ENCODE assay signal across 8 cellular contexts in the genomic region with DNA sequence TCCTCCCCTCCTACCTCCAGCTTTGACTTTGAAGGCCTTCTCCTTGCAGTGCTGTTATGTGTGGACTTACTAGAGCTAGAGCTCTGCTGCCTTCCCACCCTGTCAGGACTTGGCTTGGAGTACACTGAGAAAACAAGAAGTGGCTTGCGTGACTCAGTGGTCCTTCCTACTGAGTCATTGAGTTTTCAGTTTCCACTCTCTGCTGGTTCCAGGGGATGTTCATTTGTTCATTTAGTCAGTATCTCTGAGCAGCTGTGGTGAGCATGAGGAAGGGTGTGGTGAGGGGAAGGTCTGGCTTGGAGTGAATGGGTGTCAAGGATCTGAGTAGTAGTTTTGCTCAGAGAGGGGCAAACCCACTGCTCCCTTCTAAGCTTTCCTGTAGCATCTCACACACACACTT. TPM values are rescaled to one million over a fixed set of nuclear protein-coding genes. Genes with fewer than 3 reads are reported as not detected.
DNase-seq lines count a peak whose midpoint lies in the region; ATAC-seq, FAIRE-seq and TF ChIP-seq lines count a peak whose summit lies in the region.

No MANE protein-coding gene starts in this region.

- H3K4me3 ChIP-seq in pancreas: no peak overlapping the region
- no peak overlapping the region for H3K4me3 ChIP-seq in CD8-positive, alpha-beta memory T cell (ENCODE audit: low read length)

- H3K36me3 ChIP-seq in pancreas: no peaks in the 10 kb centered on the region
- no peaks in the 10 kb centered on the region for H3K36me3 ChIP-seq in CD8-positive, alpha-beta memory T cell (ENCODE audit: insufficient read depth, low read length)

- H3K9me3 Mint-ChIP-seq in CD4-positive, alpha-beta T cell: peaks cover 4% of the 10 kb centered on the region
- peaks cover 2% of the 10 kb centered on the region for H3K9me3 Mint-ChIP-seq in memory B cell
- peaks cover 0 to 6% (median 1%) of the 10 kb centered on the region in 5 donors for H3K9me3 Mint-ChIP-seq in CD8-positive, alpha-beta memory T cell

- peak overlapping the region; percentile 75 for H3K27ac Mint-ChIP-seq in CD4-positive, alpha-beta T cell
- H3K27ac Mint-ChIP-seq in memory B cell: no peak overlapping the region
- peak overlapping the region in 3 of 8 donors; percentile 53 to 84 (median 82) for H3K27ac Mint-ChIP-seq in CD8-positive, alpha-beta memory T cell

- no peak for FAIRE-seq in pancreas (lab: Jason Lieb, UNC)

- no peaks in the 10 kb centered on the region for H3K36me3 Mint-ChIP-seq in CD4-positive, alpha-beta T cell (ENCODE audit: low read depth)
- H3K36me3 Mint-ChIP-seq in memory B cell: no peaks in the 10 kb centered on the region
- H3K36me3 Mint-ChIP-seq in CD8-positive, alpha-beta memory T cell: peaks cover 0 to 9% (median 5%) of the 10 kb centered on the region in 3 donors

- peaks cover 11% of the 10 kb centered on the region for H3K4me1 Mint-ChIP-seq in CD4-positive, alpha-beta T cell (ENCODE audit: low read depth)
- peaks cover 4% of the 10 kb centered on the region for H3K4me1 Mint-ChIP-seq in memory B cell
- H3K4me1 Mint-ChIP-seq in CD8-positive, alpha-beta memory T cell: peaks cover 7 to 10% (median 9%) of the 10 kb centered on the region in 3 donors

- WGBS in pancreas, 2 donors: 87 to 91% methylated on average over 1 of the region's 1 CpG

- CTCF ChIA-PET in CD4-positive, alpha-beta T cell (lab: Charles Lee): interaction anchor here (1.0 to 3.3 kb wide), 4 partner anchors 11 to 77 kb away, joined by 3 to 18 read pairs (median 3); no protein-coding TSS in a partner anchor
- CTCF ChIA-PET in CD8-positive, alpha-beta memory T cell (lab: Charles Lee): interaction anchor here (0.7 to 1.5 kb wide), 3 partner anchors 24 to 38 kb away, joined by 3 read pairs; no protein-coding TSS in a partner anchor

- no peaks in the 10 kb centered on the region for H3K9me3 ChIP-seq in CD4-positive, alpha-beta T cell (ENCODE audit: control insufficient read depth, low read length)
- H3K9me3 ChIP-seq in pancreas: no peaks in the 10 kb centered on the region
- H3K9me3 ChIP-seq in CD8-positive, alpha-beta memory T cell (ENCODE audit: low read length): no peaks in the 10 kb centered on the region

- POLR2A ChIA-PET in CD4-positive, alpha-beta T cell (lab: Charles Lee): interaction anchor here (0.6 to 1.5 kb wide), 4 partner anchors 16 to 130 kb away, joined by 3 to 5 read pairs (median 3); no protein-coding TSS in a partner anchor
- POLR2A ChIA-PET in CD8-positive, alpha-beta memory T cell (lab: Charles Lee): no interaction called here

- no peaks in the 10 kb centered on the region for H3K4me1 ChIP-seq in pancreas
- peaks cover 4% of the 10 kb centered on the region for H3K4me1 ChIP-seq in CD8-positive, alpha-beta memory T cell (ENCODE audit: insufficient read depth, low read length)

- H3K27ac ChIP-seq in CD4-positive, alpha-beta T cell (ENCODE audit: low read depth, low read length): no peak overlapping the region
- H3K27ac ChIP-seq in pancreas: no peak overlapping the region
- H3K27ac ChIP-seq in CD8-positive, alpha-beta memory T cell (ENCODE audit: low read depth, low read length): no peak overlapping the region

- intact Hi-C loops in CD4-positive, alpha-beta T cell (cut with DNase I, micrococcal nuclease): loop anchor here in 1 of 2 experiments (5.0 kb wide), 1 partner anchor 35 kb away; no protein-coding TSS in a partner anchor
- intact Hi-C loops in pancreas (cut with DNase I): no loop called here

- no peak for TF ChIP-seq CTCF in CD4-positive, alpha-beta T cell (IDR thresholded peaks at IDR 0.05)
- no peak for TF ChIP-seq CTCF in pancreas (IDR thresholded peaks at IDR 0.05)

- peak in 6 of 10 experiments; percentile 2 to 35 (median 20) for DNase-seq in CD4-positive, alpha-beta T cell
- peak in 2 of 3 experiments; percentile 33 to 45 for DNase-seq in activated CD8-positive, alpha-beta memory T cell treated with anti-CD3 and anti-CD28 coated beads for 48 hours (ENCODE audit: low read depth in 2 of 3, low spot score in 2 of 3)
- DNase-seq in memory B cell (ENCODE audit: low spot score in 2 of 2) (no peak), NCI-H526 (lab: John Stamatoyannopoulos, UW) (no peak), pancreas (no peak)
- no peak for DNase-seq in CD8-positive, alpha-beta memory T cell

- peak; percentile 77 for ATAC-seq in CD4-positive, alpha-beta T cell (ENCODE audit: poor library complexity)
- ATAC-seq in HG03460 (IDR thresholded peaks at IDR 0.05; ENCODE audit: unreplicated experiment): peak; percentile 79
- peak; percentile 15 for ATAC-seq in memory B cell (ENCODE audit: low read depth)
- no peak for ATAC-seq in pancreas
- ATAC-seq in HG03139 (IDR thresholded peaks at IDR 0.05; ENCODE audit: unreplicated experiment): no peak

- no peaks in the 10 kb centered on the region for H3K27me3 ChIP-seq in CD4-positive, alpha-beta T cell (ENCODE audit: control insufficient read depth, insufficient read depth, low read length)
- H3K27me3 ChIP-seq in pancreas: no peaks in the 10 kb centered on the region
- H3K27me3 ChIP-seq in CD8-positive, alpha-beta memory T cell (ENCODE audit: insufficient read depth, low read length, poor library complexity, severe bottlenecking): no peaks in the 10 kb centered on the region

- no peak overlapping the region for H3K4me3 Mint-ChIP-seq in CD4-positive, alpha-beta T cell
- no peak overlapping the region for H3K4me3 Mint-ChIP-seq in memory B cell
- peak overlapping the region in 2 of 7 donors; percentile 15 to 21 for H3K4me3 Mint-ChIP-seq in CD8-positive, alpha-beta memory T cell

- no peaks in the 10 kb centered on the region for H3K27me3 Mint-ChIP-seq in CD4-positive, alpha-beta T cell
- H3K27me3 Mint-ChIP-seq in memory B cell: peaks cover 2% of the 10 kb centered on the region
- peaks cover 2 to 3% of the 10 kb centered on the region in 2 donors for H3K27me3 Mint-ChIP-seq in CD8-positive, alpha-beta memory T cell

RNA-seq across cellular contexts. Expression of gene ELK3, which starts 17.2 kb away (rescaled TPM):
- 10 to 100 TPM; 26.8 to 31.5 TPM for total RNA-seq in CD4-positive, alpha-beta T cell
- total RNA-seq in pancreas: 10 to 100 TPM in 1 of 6 donors, 1 to 10 TPM in 5; 4.0 to 12.9 (median 7.2) TPM
- polyA plus RNA-seq in pancreas: 1 to 10 TPM; 2.9 to 4.4 TPM
- 10 to 100 TPM; 24.0 to 28.4 TPM for total RNA-seq in CD8-positive, alpha-beta memory T cell
- 44.3 TPM for polyA plus RNA-seq in CD8-positive, alpha-beta memory T cell

Comparison
In these comparisons a context has a peak if more than half of its experiments do, and no peak if none do; other contexts are left out.
1. ATAC-seq: peak in CD4-positive, alpha-beta T cell (single experiment), HG03460 (single experiment) and memory B cell (single experiment); none in pancreas (0 of 4) and HG03139 (single experiment).
2. DNase-seq: peak in CD4-positive, alpha-beta T cell (6 of 10) and activated CD8-positive, alpha-beta memory T cell treated with anti-CD3 and anti-CD28 coated beads for 48 hours (2 of 3); none in memory B cell (0 of 2), NCI-H526 (0 of 2), pancreas (0 of 6) and CD8-positive, alpha-beta memory T cell (0 of 5).